ENCODE assay signal across 8 cellular contexts in genomic region chr1:198157241-198157846, GRCh38. TPM values are rescaled to one million over a fixed set of nuclear protein-coding genes. Genes with fewer than 3 reads are reported as not detected.
DNase-seq lines count a peak whose midpoint lies in the region; ATAC-seq and TF ChIP-seq lines count a peak whose summit lies in the region.

No MANE protein-coding gene starts in this region.

- TF ChIP-seq RAD21 in liver (IDR thresholded peaks at IDR 0.05): peak; percentile 14 to 30

- DNase-seq in C1 segment of cervical spinal cord (lab: John Stamatoyannopoulos, UW): peak; percentile 15 to 90 (median 80)
- DNase-seq in NCI-H69 (lab: John Stamatoyannopoulos, UW): peak; percentile 98
- peak; percentile 82 to 88 for DNase-seq in activated CD4-positive, alpha-beta T cell treated with anti-CD3 and anti-CD28 coated beads, Interleukin-2, amount 50 U/mL, for 48 hours
- DNase-seq in dermis microvascular lymphatic vessel endothelial cell (ENCODE audit: low read depth in 2 of 2): peak; percentile 83 to 95
- DNase-seq in stimulated activated CD4-positive, alpha-beta T cell treated with anti-CD3 and anti-CD28 coated beads, Interleukin-2, amount 100 ng/mL, for 48 hours: peak; percentile 64 to 73

- peak; percentile 54 for ATAC-seq in GM19395 (IDR thresholded peaks at IDR 0.05; ENCODE audit: unreplicated experiment)
- peak; percentile 18 for ATAC-seq in HG03558 (IDR thresholded peaks at IDR 0.05; ENCODE audit: extremely low read depth, unreplicated experiment)

- H3K9me3 ChIP-seq in liver (ENCODE audit: control insufficient read depth in 4 of 4, low read length in 3 of 4): no peaks in the 10 kb centered on the region

- H3K27me3 ChIP-seq in liver (ENCODE audit: control insufficient read depth in 4 of 4, insufficient read depth in 4 of 4, low read length in 3 of 4): no peaks in the 10 kb centered on the region

- under 1% methylated on average over 62 of the region's 62 CpGs for WGBS in liver

- peak overlapping the region; percentile 80 to 97 for H3K9ac ChIP-seq in liver (ENCODE audit: low read depth in 1 of 2, low read length in 2 of 2)

- H3K27ac ChIP-seq in liver (ENCODE audit: low read depth in 1 of 2, low read length in 2 of 2): peak overlapping the region; percentile 89 to 97

- no peak for TF ChIP-seq CTCF in liver (IDR thresholded peaks at IDR 0.05; ENCODE audit: low read depth, low read length, missing input control)

- H3K4me1 ChIP-seq in liver (ENCODE audit: control insufficient read depth in 4 of 4, insufficient read depth in 4 of 4, low read length in 3 of 4): peaks cover 6 to 45% (median 27%) of the 10 kb centered on the region in 4 donors

- no peaks in the 10 kb centered on the region for H3K36me3 ChIP-seq in liver (ENCODE audit: control insufficient read depth in 4 of 4, insufficient read depth in 3 of 4, low read depth in 1 of 4, low read length in 3 of 4)

- peak overlapping the region; percentile 80 to 91 (median 89) for H3K4me3 ChIP-seq in liver (ENCODE audit: low read depth in 1 of 3, low read length in 3 of 3)

TF ChIP-seq in liver, 16 proteins besides CTCF, POLR2A, EP300 and RAD21:
- TF ChIP-seq SP1 (IDR thresholded peaks at IDR 0.05) (peak; percentile 22), YY1 (IDR thresholded peaks at IDR 0.05) (peak; percentile 73), FOXA2 (IDR thresholded peaks at IDR 0.05) (no peak), GABPA (IDR thresholded peaks at IDR 0.05 in 1 of 2, conservative IDR thresholded peaks at IDR 0.05 in 1 of 2) (peak; percentile 62 to 77)
TF ChIP-seq in liver: peak in this region for 3.

RNA-seq across cellular contexts. Expression of gene NEK7, which starts 0.5 kb away (rescaled TPM):
- total RNA-seq in dermis microvascular lymphatic vessel endothelial cell (50.8 and 57.4 TPM in 2 replicates), liver (10 to 100 TPM; 28.7 to 34.4 TPM)
- 10 to 100 TPM in 1 of 2 donors, 1 to 10 TPM in 1; 9.2 to 11.8 TPM for polyA plus RNA-seq in liver

Comparison
In these comparisons a context has a peak if more than half of its experiments do, and no peak if none do; other contexts are left out.
1. Peak in every context shown above with its lines: DNase-seq, ATAC-seq, H3K4me3 ChIP-seq and H3K27ac ChIP-seq.